Comparison of ENCODE assay signal across 1 cellular context in genomic region chr19:2080336-2080988, GRCh38.
TF ChIP-seq lines count a peak whose summit lies in the region.

No MANE protein-coding gene starts in this region.

TF ChIP-seq in K562, 482 proteins besides CTCF, POLR2A, EP300 and RAD21:
- TF ChIP-seq MEF2D (tag; conservative IDR thresholded peaks at IDR 0.05; ENCODE audit: low read depth) (no peak), WHSC1 (IDR thresholded peaks at IDR 0.05; ENCODE audit: low read length) (no peak), ZNF24 (IDR thresholded peaks at IDR 0.05) (no peak), FOXK1 (CRISPR knock-in tag; IDR thresholded peaks at IDR 0.05; ENCODE audit: borderline replicate concordance) (no peak), ZNF507 (tag; conservative IDR thresholded peaks at IDR 0.05) (no peak), ZBTB12 (CRISPR knock-in tag; IDR thresholded peaks at IDR 0.05) (no peak), ZNF274 (IDR thresholded peaks at IDR 0.05; ENCODE audit: borderline replicate concordance, low read depth, low read length) (no peak), PHB2 (IDR thresholded peaks at IDR 0.05; ENCODE audit: low read depth) (no peak), ZNF282 (CRISPR knock-in tag; IDR thresholded peaks at IDR 0.05) (no peak), PCBP2 (IDR thresholded peaks at IDR 0.05; ENCODE audit: low read depth, low read length, poor library complexity, severe bottlenecking) (no peak), IRF1 (CRISPR knock-in tag; IDR thresholded peaks at IDR 0.05; ENCODE audit: borderline replicate concordance) (no peak)
TF ChIP-seq in K562: peak in this region for 0.
